1 cellular context compared by ENCODE assay signal in genomic region chr1:14598007-14598497, GRCh38.
TF ChIP-seq lines count a peak whose summit lies in the region.

No MANE protein-coding gene starts in this region.

TF ChIP-seq in SK-N-SH, 30 proteins besides CTCF, POLR2A, EP300 and RAD21 (continued from another document):
- TF ChIP-seq REST (IDR thresholded peaks at IDR 0.05; ENCODE audit: low read depth, low read length), result no peak
- TF ChIP-seq SMC3 (IDR thresholded peaks at IDR 0.05; ENCODE audit: low read depth, low read length), result no peak
- no peak for TF ChIP-seq PBX3 (IDR thresholded peaks at IDR 0.05)
- no peak for TF ChIP-seq TAF1 (IDR thresholded peaks at IDR 0.05; ENCODE audit: borderline replicate concordance, low read depth, low read length)
- TF ChIP-seq MAX (IDR thresholded peaks at IDR 0.05; ENCODE audit: low read depth), result no peak
- no peak for TF ChIP-seq ZBTB33 (IDR thresholded peaks at IDR 0.05; ENCODE audit: borderline replicate concordance, low read depth)
- no peak for TF ChIP-seq FOSL2 (IDR thresholded peaks at IDR 0.05; ENCODE audit: borderline replicate concordance, low read depth)
- TF ChIP-seq CHD2 (IDR thresholded peaks at IDR 0.05; ENCODE audit: low read length, partially characterized antibody), result no peak
- TF ChIP-seq USF1 (IDR thresholded peaks at IDR 0.05; ENCODE audit: borderline replicate concordance, low read depth), result no peak
- no peak for TF ChIP-seq NRF1 (IDR thresholded peaks at IDR 0.05; ENCODE audit: low read depth, low read length)
- TF ChIP-seq MEF2A (IDR thresholded peaks at IDR 0.05; ENCODE audit: borderline replicate concordance, low read depth), result no peak
- TF ChIP-seq ELF1 (IDR thresholded peaks at IDR 0.05), result no peak
- TF ChIP-seq RXRA (IDR thresholded peaks at IDR 0.05; ENCODE audit: borderline replicate concordance, low read depth), result no peak
TF ChIP-seq in SK-N-SH: peak in this region for 0.
